Comparison of ENCODE assay signal across 11 cellular contexts in the genomic region with DNA sequence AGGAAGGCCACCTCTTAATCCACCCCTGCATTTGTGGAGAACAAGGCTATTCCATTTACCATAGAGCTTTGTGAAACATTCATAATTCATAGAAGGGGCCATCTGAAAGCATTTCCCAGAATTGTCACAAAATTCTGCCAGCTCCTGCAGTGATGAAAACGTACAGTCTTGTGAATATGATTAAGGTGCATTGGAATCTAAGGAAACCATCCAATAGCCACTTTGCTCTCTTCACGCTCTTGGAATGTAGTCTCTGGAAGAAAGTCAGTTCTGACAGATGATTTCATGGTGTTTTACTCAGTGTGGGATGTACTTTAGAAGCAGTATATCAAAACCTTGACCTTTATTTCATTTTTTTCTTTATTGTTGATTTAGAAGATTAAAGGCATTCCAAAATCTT.
DNase-seq lines count a peak whose midpoint lies in the region; ATAC-seq and TF ChIP-seq lines count a peak whose summit lies in the region.
"Had no signal": no experiment of that assay in that cellular context is flagged by ENCODE, and none has a peak within 500 bp of the region (broad histone marks: within the 10 kb centered on the region; RNA-seq: fewer than 3 reads in every experiment).

No MANE protein-coding gene starts in this region.

- TF ChIP-seq CTCF in brain microvascular endothelial cell (IDR thresholded peaks at IDR 0.05; ENCODE audit: low read depth, low read length, missing control alignments): no peak

- ATAC-seq in aorta (ENCODE audit: low FRiP score): peak; percentile 54

- intact Hi-C loops in aorta (cut with DNase I): loop anchor here in 1 of 2 donors (5.0 to 10.0 kb wide), 2 partner anchors 108 to 555 kb away; no protein-coding TSS in a partner anchor

- H3K9me3 ChIP-seq in aorta (ENCODE audit: control insufficient read depth, low read length): no peaks in the 10 kb centered on the region

- H3K27ac ChIP-seq in brain microvascular endothelial cell (peak overlapping the region; percentile 99), aorta (ENCODE audit: low read depth in 1 of 2, low read length in 2 of 2) (no peak overlapping the region)

- H3K4me3 ChIP-seq in brain microvascular endothelial cell (ENCODE audit: low read depth, low read length) (no peak overlapping the region), aorta (ENCODE audit: low read length in 2 of 2) (no peak overlapping the region)

- in situ Hi-C loops in brain microvascular endothelial cell (cut with HindIII; ENCODE audit: low pct_ligation_motif_present, low sequenced_read_pairs): loop anchor here (25.0 kb wide), 1 partner anchor 557 kb away; no protein-coding TSS in a partner anchor
- in situ Hi-C loops in G401 (cut with HindIII; ENCODE audit: low sequenced_read_pairs): no loop called here

- peaks cover 0 to 2% of the 10 kb centered on the region in 2 donors for H3K4me1 ChIP-seq in aorta (ENCODE audit: control insufficient read depth in 1 of 2, insufficient read depth in 2 of 2, low read length in 2 of 2)

- H3K36me3 ChIP-seq in brain microvascular endothelial cell (replicated peaks): no peaks in the 10 kb centered on the region
- H3K36me3 ChIP-seq in aorta (ENCODE audit: control insufficient read depth in 1 of 2, insufficient read depth in 2 of 2, low read length in 1 of 2): peaks cover 0 to 3% of the 10 kb centered on the region in 2 donors

- WGBS in aorta, 2 donors: 1 to 8% methylated on average over 2 of the region's 2 CpGs

- no peaks in the 10 kb centered on the region for H3K27me3 ChIP-seq in brain microvascular endothelial cell (replicated peaks)
- no peaks in the 10 kb centered on the region for H3K27me3 ChIP-seq in aorta (ENCODE audit: control insufficient read depth in 1 of 2, insufficient read depth in 2 of 2, low read length in 1 of 2)

- DNase-seq in HS-5 (ENCODE audit: low read depth) (peak; percentile 91), brain microvascular endothelial cell (peak; percentile 93), kidney glomerular epithelial cell (lab: John Stamatoyannopoulos, UW) (peak; percentile 86), aorta (no peak), G401 (ENCODE audit: low spot score) (no peak), NCI-H2196 treated with DMSO at 0.1 percent for 48 hours (lab: John Stamatoyannopoulos, UW; ENCODE audit: unreplicated experiment) (no peak), NCI-H146 treated with DMSO at 0.1 percent for 48 hours (lab: John Stamatoyannopoulos, UW; ENCODE audit: unreplicated experiment) (no peak)
- DNase-seq: anterior cingulate cortex; NCI-H82; small intestine; stimulated activated CD8-positive, alpha-beta memory T cell treated with anti-CD3 and anti-CD28 coated beads, Interleukin-4, amount 100 ng/mL, for 48 hours had no signal

Comparison
In these comparisons a context has a peak if more than half of its experiments do, and no peak if none do; other contexts are left out.
1. DNase-seq: peak in HS-5 (single experiment), brain microvascular endothelial cell (single experiment) and kidney glomerular epithelial cell (single experiment); none in aorta (0 of 2), G401 (single experiment), NCI-H2196 treated with DMSO at 0.1 percent for 48 hours (single experiment) and NCI-H146 treated with DMSO at 0.1 percent for 48 hours (single experiment).